In the genomic region with DNA sequence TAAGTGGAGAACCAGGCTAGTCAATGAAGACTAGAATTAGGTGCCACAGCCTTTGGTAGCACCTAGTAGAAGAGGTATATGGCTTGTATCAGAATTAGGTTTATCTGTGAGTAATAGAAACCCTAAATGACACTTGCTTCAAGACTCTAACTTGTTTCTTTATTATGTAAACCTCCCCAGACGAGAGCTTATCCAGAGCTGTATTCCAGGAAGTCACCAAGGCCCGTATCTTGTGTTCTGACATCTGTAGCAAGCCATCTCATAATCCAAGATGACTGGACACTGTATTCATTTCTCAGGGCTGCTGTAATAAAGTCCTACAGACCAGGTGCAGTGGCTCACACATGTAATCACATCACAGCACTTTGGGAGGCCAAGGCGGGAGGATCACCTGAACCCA, we compare ENCODE assay signal across 28 cellular contexts.
"Had no signal": no experiment of that assay in that cellular context is flagged by ENCODE, and none has a peak within 500 bp of the region (broad histone marks: within the 10 kb centered on the region; RNA-seq: fewer than 3 reads in every experiment).

No MANE protein-coding gene starts in this region.

- H3K36me3 ChIP-seq: neutrophil, pancreas, prostate gland, right lobe of liver, spleen, stomach, tibial artery, transverse colon, upper lobe of right lung, uterus had no signal

- FAIRE-seq: pancreas had no signal

- H3K4me3 ChIP-seq: pancreas, prostate gland, right lobe of liver, skin epidermis, smooth muscle cell, spleen, stomach, tibial artery, transverse colon, upper lobe of right lung, uterus had no signal

- H3K4me3 Mint-ChIP-seq: naive B cell; naive thymus-derived CD8-positive, alpha-beta T cell; natural killer cell treated with Interleukin-12 subunit alpha and Interleukin-12 subunit beta and Interleukin-15 and Interleukin-18, amount 100 ng/mL, for 72 hours; nephron progenitor cell; neural crest cell; stimulated activated effector memory CD8-positive, alpha-beta T cell treated with anti-CD3 and anti-CD28 coated beads, Interleukin-12 subunit alpha, Interleukin-12 subunit beta, amount 100 ng/mL, for 72 hours; stimulated activated naive B cell treated with anti-CD40 and anti-IgM and Interleukin-4, amounts not matched to agents 10 μg/mL and 1 μg/mL and 100 μg/mL, for 72 hours; stimulated activated naive CD8-positive, alpha-beta T cell treated with anti-CD3 and anti-CD28 coated beads, Interleukin-15, Interleukin-2, amounts not matched to agents 100 ng/mL and 50 ng/mL, for 24 hours; type B pancreatic cell had no signal

- H3K27me3 ChIP-seq: neutrophil, pancreas, right lobe of liver, spleen, stomach, tibial artery, transverse colon, upper lobe of right lung, uterus had no signal

- DNase-seq: naive B cell; naive thymus-derived CD8-positive, alpha-beta T cell; nephron progenitor cell; nucleus accumbens; pancreas; right cardiac atrium; right lobe of liver; spleen; stimulated activated CD4-positive, alpha-beta T cell treated with anti-CD3 and anti-CD28 coated beads, Interleukin-12 subunit alpha, Interleukin-12 subunit beta, amount 100 ng/mL, for 4 hours; stimulated activated CD4-positive, alpha-beta T cell treated with anti-CD3 and anti-CD28 coated beads, Interleukin-1b, Interleukin-23, amount 100 ng/mL, for 48 hours; stimulated activated CD4-positive, alpha-beta T cell treated with anti-CD3 and anti-CD28 coated beads, Interleukin-4, amount 100 ng/mL, for 1 hour; stimulated activated CD4-positive, alpha-beta T cell treated with anti-CD3 and anti-CD28 coated beads, Interleukin-4, amount 100 ng/mL, for 4 hours; stimulated activated naive B cell treated with anti-CD40 and anti-IgM and Interleukin-4, amounts not matched to agents 10 μg/mL and 1 μg/mL and 100 μg/mL, for 72 hours; stimulated activated naive CD4-positive, alpha-beta T cell treated with Interleukin-2 at 50 U/mL for 16 hours; stomach; tibial artery; transverse colon; upper lobe of right lung; uterus had no signal

- H3K4me1 ChIP-seq: pancreas, prostate gland, right lobe of liver, spleen, transverse colon, upper lobe of right lung, uterus had no signal

- ATAC-seq: naive thymus-derived CD8-positive, alpha-beta T cell; natural killer cell treated with Interleukin-12 subunit alpha and Interleukin-12 subunit beta and Interleukin-15 and Interleukin-18, amount 100 ng/mL, for 72 hours; pancreas; right cardiac atrium; right lobe of liver; stimulated activated effector memory CD8-positive, alpha-beta T cell treated with anti-CD3 and anti-CD28 coated beads, Interleukin-12 subunit alpha, Interleukin-12 subunit beta, amount 100 ng/mL, for 72 hours; stimulated activated naive B cell treated with anti-CD40 and anti-IgM and Interleukin-4, amounts not matched to agents 10 μg/mL and 1 μg/mL and 100 μg/mL, for 72 hours; upper lobe of right lung had no signal

- H3K27ac ChIP-seq: neutrophil, pancreas, prostate gland, right lobe of liver, skin epidermis, spleen, stomach, tibial artery, upper lobe of right lung, uterus had no signal

- H3K9me3 ChIP-seq: neutrophil, pancreas, prostate gland, right lobe of liver, spleen, stomach, tibial artery, transverse colon, upper lobe of right lung, uterus had no signal

- H3K4me2 ChIP-seq: smooth muscle cell had no signal

- H3K4me1 Mint-ChIP-seq: naive B cell; nephron progenitor cell; neural crest cell; stimulated activated effector memory CD8-positive, alpha-beta T cell treated with anti-CD3 and anti-CD28 coated beads, Interleukin-12 subunit alpha, Interleukin-12 subunit beta, amount 100 ng/mL, for 72 hours; stimulated activated naive B cell treated with anti-CD40 and anti-IgM and Interleukin-4, amounts not matched to agents 10 μg/mL and 1 μg/mL and 100 μg/mL, for 72 hours had no signal

- H3K27ac Mint-ChIP-seq: naive B cell; naive thymus-derived CD8-positive, alpha-beta T cell; natural killer cell treated with Interleukin-12 subunit alpha and Interleukin-12 subunit beta and Interleukin-15 and Interleukin-18, amount 100 ng/mL, for 72 hours; nephron progenitor cell; stimulated activated effector memory CD8-positive, alpha-beta T cell treated with anti-CD3 and anti-CD28 coated beads, Interleukin-12 subunit alpha, Interleukin-12 subunit beta, amount 100 ng/mL, for 72 hours; stimulated activated naive B cell treated with anti-CD40 and anti-IgM and Interleukin-4, amounts not matched to agents 10 μg/mL and 1 μg/mL and 100 μg/mL, for 72 hours; stimulated activated naive CD8-positive, alpha-beta T cell treated with anti-CD3 and anti-CD28 coated beads, Interleukin-15, Interleukin-2, amounts not matched to agents 100 ng/mL and 50 ng/mL, for 24 hours; type B pancreatic cell had no signal

- H3K9me3 Mint-ChIP-seq: natural killer cell treated with Interleukin-12 subunit alpha and Interleukin-12 subunit beta and Interleukin-15 and Interleukin-18, amount 100 ng/mL, for 72 hours; nephron progenitor cell; stimulated activated effector memory CD8-positive, alpha-beta T cell treated with anti-CD3 and anti-CD28 coated beads, Interleukin-12 subunit alpha, Interleukin-12 subunit beta, amount 100 ng/mL, for 72 hours; stimulated activated naive B cell treated with anti-CD40 and anti-IgM and Interleukin-4, amounts not matched to agents 10 μg/mL and 1 μg/mL and 100 μg/mL, for 72 hours; stimulated activated naive CD8-positive, alpha-beta T cell treated with anti-CD3 and anti-CD28 coated beads, Interleukin-15, Interleukin-2, amounts not matched to agents 100 ng/mL and 50 ng/mL, for 24 hours had no signal

- H3K36me3 Mint-ChIP-seq: natural killer cell treated with Interleukin-12 subunit alpha and Interleukin-12 subunit beta and Interleukin-15 and Interleukin-18, amount 100 ng/mL, for 72 hours; stimulated activated effector memory CD8-positive, alpha-beta T cell treated with anti-CD3 and anti-CD28 coated beads, Interleukin-12 subunit alpha, Interleukin-12 subunit beta, amount 100 ng/mL, for 72 hours; stimulated activated naive B cell treated with anti-CD40 and anti-IgM and Interleukin-4, amounts not matched to agents 10 μg/mL and 1 μg/mL and 100 μg/mL, for 72 hours had no signal
